In the genomic region with DNA sequence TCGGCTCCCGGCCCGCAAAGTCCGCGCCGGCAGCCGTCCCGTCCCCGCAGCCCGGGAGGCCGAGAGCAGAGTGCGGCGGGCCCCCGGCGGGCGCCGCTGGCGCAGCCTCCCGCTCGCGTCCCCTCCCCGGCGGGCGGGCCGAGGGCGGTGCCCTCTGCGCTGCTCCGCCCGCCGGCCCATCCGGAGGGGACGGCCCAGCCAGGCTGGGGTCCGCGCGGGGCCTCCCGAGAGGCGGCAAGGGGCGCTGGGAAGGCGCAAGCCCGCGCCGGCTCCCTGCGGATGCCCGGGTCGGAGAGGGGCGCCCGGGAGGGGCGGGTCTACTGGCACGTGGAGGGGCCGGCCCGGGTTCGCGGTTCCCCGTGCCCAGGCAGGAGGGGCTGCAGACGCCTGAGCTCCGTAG, we compare ENCODE assay signal across 8 cellular contexts. TPM values are rescaled to one million over a fixed set of nuclear protein-coding genes. Genes with fewer than 3 reads are reported as not detected.
DNase-seq lines count a peak whose midpoint lies in the region; ATAC-seq, FAIRE-seq and TF ChIP-seq lines count a peak whose summit lies in the region.

Gene CLCN2, minus strand, starts transcription at position 74 of the 400 bp plus-strand sequence. CDS start 126 bp downstream, outside the sequence.
Gene POLR2H, plus strand, starts transcription at position 179 of the 400 bp plus-strand sequence. CDS start 1,783 bp downstream, outside the sequence.

- TF ChIP-seq POLR2A in K562 (conservative IDR thresholded peaks at IDR 0.05): no peak

- H3K9me1 ChIP-seq in K562 (ENCODE audit: control insufficient read depth, insufficient read depth, low read length): peaks cover 8% of the 10 kb centered on the region

- H3K4me2 ChIP-seq in SK-N-SH: peak within 1 kb of the TSS; percentile 92
- H3K4me2 ChIP-seq in K562 (ENCODE audit: insufficient read depth, low read length): peak within 1 kb of the TSS; percentile 97
- peak within 1 kb of the TSS; percentile 81 for H3K4me2 ChIP-seq in skeletal muscle satellite cell (ENCODE audit: low read length)

- peaks cover 15% of the 10 kb centered on the region for H3F3A ChIP-seq in SK-N-SH (replicated peaks; ENCODE audit: insufficient read depth)

- POLR2A ChIA-PET in SK-N-SH (lab: Yijun Ruan, JAX): interaction anchor here (0.8 to 2.7 kb wide), 4 partner anchors 15 to 199 kb away, joined by 4 to 14 read pairs (median 10); partner anchors contain the start of gene FAM131A
- POLR2A ChIA-PET in K562 (lab: Yijun Ruan, JAX): interaction anchor here (0.7 to 1.5 kb wide), 5 partner anchors 9 to 58 kb away, joined by 3 to 8 read pairs (median 4); no protein-coding TSS in a partner anchor

- TF ChIP-seq RAD21 in SK-N-SH (IDR thresholded peaks at IDR 0.05; ENCODE audit: low read length): no peak
- TF ChIP-seq RAD21 in K562 (CRISPR knock-in tag; conservative IDR thresholded peaks at IDR 0.05 in 1 of 2, IDR thresholded peaks at IDR 0.05 in 1 of 2): no peak; a peak in 1 of 4 replicates

- H3K4me1 ChIP-seq in SK-N-SH (ENCODE audit: control insufficient read depth in 1 of 2, insufficient read depth in 2 of 2, low read depth in 1 of 2, low read length in 1 of 2): peaks cover 11 to 19% of the 10 kb centered on the region in 2 experiments; a peak in 2 of 4 replicates
- peaks cover 28 to 63% of the 10 kb centered on the region in 2 experiments for H3K4me1 ChIP-seq in K562 (replicated peaks in 1 of 2; ENCODE audit: control insufficient read depth in 2 of 2, insufficient read depth in 2 of 2, low read length in 2 of 2)
- peaks cover 13% of the 10 kb centered on the region for H3K4me1 ChIP-seq in iPS-20b (ENCODE audit: insufficient read depth, low read length)
- H3K4me1 ChIP-seq in skeletal muscle satellite cell (ENCODE audit: control insufficient read depth, insufficient read depth, low read length): peaks cover 25% of the 10 kb centered on the region

- peak within 1 kb of the TSS; percentile 91 to 96 for H3K4me3 ChIP-seq in SK-N-SH (ENCODE audit: low read depth in 2 of 2, low read length in 1 of 2)
- peak within 1 kb of the TSS; percentile 71 for H3K4me3 ChIP-seq in K562
- H3K4me3 ChIP-seq in iPS-20b (ENCODE audit: low read length): peak within 1 kb of the TSS; percentile 96
- H3K4me3 ChIP-seq in skeletal muscle satellite cell (ENCODE audit: low read length): peak within 1 kb of the TSS; percentile 73

- FAIRE-seq in K562 (lab: Jason Lieb, UNC): no peak

- intact Hi-C loops in K562 (cut with micrococcal nuclease): no loop called here

- H3K27ac ChIP-seq in SK-N-SH (ENCODE audit: low read depth in 2 of 2, low read length in 1 of 2) (peak within 1 kb of the TSS; percentile 97 to 99), K562 (ENCODE audit: extremely low read depth, low read depth, low read length) (peak within 1 kb of the TSS; percentile 98), iPS-20b (ENCODE audit: low read length) (no peak within 1 kb of the TSS)

- CTCF ChIA-PET in SK-N-SH (lab: Yijun Ruan, JAX) (interaction anchor here (0.8 to 1.9 kb wide), 8 partner anchors 8 to 152 kb away, joined by 3 to 9 read pairs (median 3); no protein-coding TSS in a partner anchor), K562 (lab: Yijun Ruan, JAX; ENCODE audit: low intra/inter-chr PET ratio) (no interaction called here)

- 3% methylated on average over 6 of the region's 56 CpGs for WGBS in SK-N-SH (ENCODE audit: low lambda C conversion rate)
- under 1% methylated on average over 26 of the region's 56 CpGs for WGBS in K562 (ENCODE audit: insufficient coverage, low coverage, missing lambda C conversion rate)

- no peaks in the 10 kb centered on the region for H3K9me2 ChIP-seq in SK-N-SH

- peak; percentile 50 for DNase-seq in COLO668 (lab: John Stamatoyannopoulos, UW; ENCODE audit: unreplicated experiment)
- DNase-seq in HT1080 (ENCODE audit: low read depth): peak; percentile 78
- DNase-seq in SK-N-SH: peak; percentile 89
- DNase-seq in K562 (ENCODE audit: extremely low read depth in 1 of 4, low spot score in 3 of 4): peak; percentile 67 to 82 (median 78)
- DNase-seq in A172 (ENCODE audit: low spot score): no peak

- TF ChIP-seq EP300 in SK-N-SH (IDR thresholded peaks at IDR 0.05; ENCODE audit: borderline replicate concordance in 1 of 2, low read depth in 1 of 2, low read length in 1 of 2): no peak
- TF ChIP-seq EP300 in K562 (IDR thresholded peaks at IDR 0.05; ENCODE audit: low read length): no peak

- H3K9me3 ChIP-seq in SK-N-SH (no peaks in the 10 kb centered on the region), K562 (replicated peaks; ENCODE audit: control insufficient read depth, insufficient read depth, low read depth, low read length) (no peaks in the 10 kb centered on the region), iPS-20b (ENCODE audit: insufficient read depth, low read depth, low read length) (no peaks in the 10 kb centered on the region), skeletal muscle satellite cell (replicated peaks; ENCODE audit: low read length) (no peaks in the 10 kb centered on the region)

- H3K27me3 ChIP-seq in SK-N-SH (ENCODE audit: insufficient read depth): no peaks in the 10 kb centered on the region
- no peaks in the 10 kb centered on the region for H3K27me3 ChIP-seq in K562 (ENCODE audit: control insufficient read depth in 2 of 2, insufficient read depth in 2 of 2, low read length in 2 of 2)
- H3K27me3 ChIP-seq in iPS-20b (ENCODE audit: insufficient read depth, low read length): peaks cover 13% of the 10 kb centered on the region
- no peaks in the 10 kb centered on the region for H3K27me3 ChIP-seq in skeletal muscle satellite cell (ENCODE audit: control insufficient read depth, insufficient read depth, low read length)

- peak within 1 kb of the TSS; percentile 99 for H3K9ac ChIP-seq in SK-N-SH
- H3K9ac ChIP-seq in K562 (ENCODE audit: insufficient read depth in 1 of 2, low read depth in 2 of 2, low read length in 2 of 2): peak within 1 kb of the TSS; percentile 88 to 95
- peak within 1 kb of the TSS; percentile 96 for H3K9ac ChIP-seq in iPS-20b (ENCODE audit: low read depth, low read length)
- peak within 1 kb of the TSS; percentile 98 for H3K9ac ChIP-seq in skeletal muscle satellite cell (ENCODE audit: low read depth, low read length)

- TF ChIP-seq CTCF in SK-N-SH (IDR thresholded peaks at IDR 0.05) (no peak), K562 (IDR thresholded peaks at IDR 0.05 in 2 of 3, conservative IDR thresholded peaks at IDR 0.05 in 1 of 3; ENCODE audit: insufficient read depth in 2 of 3, low read depth in 1 of 3, low read length in 3 of 3) (no peak)

- peaks cover 17 to 22% of the 10 kb centered on the region in 2 experiments for H3K36me3 ChIP-seq in SK-N-SH (replicated peaks in 1 of 2; ENCODE audit: control insufficient read depth in 1 of 2, insufficient read depth in 2 of 2, low read length in 1 of 2)
- H3K36me3 ChIP-seq in K562 (ENCODE audit: control insufficient read depth, insufficient read depth, low read length): peaks cover 46% of the 10 kb centered on the region
- H3K36me3 ChIP-seq in iPS-20b (ENCODE audit: insufficient read depth, low read depth, low read length): peaks cover 33% of the 10 kb centered on the region
- peaks cover under 1% of the 10 kb centered on the region for H3K36me3 ChIP-seq in skeletal muscle satellite cell (ENCODE audit: insufficient read depth, low read length)

- ATAC-seq in GM19397 (IDR thresholded peaks at IDR 0.05; ENCODE audit: unreplicated experiment): peak; percentile 42
- ATAC-seq in K562: peak; percentile 72

- in situ Hi-C loops in K562 (cut with MboI): no loop called here

- H4K20me1 ChIP-seq in SK-N-SH (ENCODE audit: insufficient read depth): peaks cover 15% of the 10 kb centered on the region; the same call in 1 of the 2 replicates
- H4K20me1 ChIP-seq in K562 (replicated peaks; ENCODE audit: control insufficient read depth, insufficient read depth, low read length): no peaks in the 10 kb centered on the region

- BruUV-seq in K562 (replicated peaks; lab: Mats Ljungman, UMichigan): no TSS peak

- H2AFZ ChIP-seq in SK-N-SH (ENCODE audit: low read depth) (peak within 1 kb of the TSS; percentile 77), K562 (ENCODE audit: low read depth, low read length) (peak within 1 kb of the TSS; percentile 85)

- H3K79me2 ChIP-seq in SK-N-SH (ENCODE audit: insufficient read depth) (peaks cover 46% of the 10 kb centered on the region), K562 (ENCODE audit: control insufficient read depth, insufficient read depth, low read length) (peaks cover 56% of the 10 kb centered on the region)

RNA-seq across cellular contexts. Expression of gene CLCN2, which starts in this region (rescaled TPM):
- 13.9 and 21.1 TPM in 2 replicates for total RNA-seq in HT1080 (2014; rRNA removed; shearing (Covaris generic))
- 6.2 and 7.1 TPM in 2 replicates for polyA plus RNA-seq in HT1080 (2015; cell fraction: cytosol; rRNA removed)
- polyA plus RNA-seq in HT1080 (2015; cell fraction: nucleus; rRNA removed): 27.3 and 34.5 TPM in 2 replicates
- polyA plus RNA-seq in SK-N-SH (2012; rRNA removed) (8.6 and 9.1 TPM in 2 replicates), K562 (2011; rRNA removed) (5.7 and 10.9 TPM in 2 replicates), K562 (2014; fragmentation: Illumina TruSeq; extraction: Trizol) (9.4 and 10.2 TPM in 2 replicates), K562 (2014; fragmentation: Nextera tagmentation; extraction: Ambion mirVana) (under 1 TPM; 0.10 to 0.39 TPM), K562 (2014; rRNA removed) (12.8 and 14.4 TPM in 2 replicates)
- 2.8 and 3.9 TPM in 2 replicates for polyA plus RNA-seq in SK-N-SH (2012; cell fraction: cytosol; rRNA removed)
- polyA plus RNA-seq in SK-N-SH (2012; cell fraction: nucleus; rRNA removed): 38.1 TPM in 2 replicates
- total RNA-seq in K562 (2011; cell fraction: chromatin; rRNA removed; ENCODE audit: low replicate concordance): 48.8 and 135 TPM in 2 replicates
- 68.7 and 80.4 TPM in 2 replicates for total RNA-seq in K562 (2011; cell fraction: nucleolus; rRNA removed)
- total RNA-seq in K562 (2011; cell fraction: nucleoplasm; rRNA removed): 60.3 and 66.2 TPM in 2 replicates
- total RNA-seq in K562 (2014; rRNA removed) (8.9 and 12.9 TPM in 2 replicates), K562 (2014; rRNA removed; fragmentation: Illumina TruSeq; extraction: Trizol) (4.1 and 5.2 TPM in 2 replicates), K562 (2015; rRNA removed; fragmentation: Illumina TruSeq; extraction: Trizol) (6.9 TPM in 2 replicates), K562 (2021) (13.5 and 14.0 TPM in 2 replicates)
- 5.9 and 9.1 TPM in 2 replicates for polyA plus RNA-seq in K562 (2011; cell fraction: cytosol; rRNA removed)
- polyA plus RNA-seq in K562 (2011; cell fraction: nucleus; rRNA removed): 58.7 and 74.2 TPM in 2 replicates
- 9.7 and 11.6 TPM in 2 replicates for polyA plus RNA-seq in K562 (2012)
- 7.4 and 9.0 TPM in 2 replicates for polyA minus RNA-seq in K562 (2011; rRNA and poly(A)+ RNA removed)
- 6.6 and 7.6 TPM in 2 replicates for polyA minus RNA-seq in K562 (2011; cell fraction: cytosol; rRNA and poly(A)+ RNA removed)
- 30.6 and 37.0 TPM in 2 replicates for polyA minus RNA-seq in K562 (2011; cell fraction: nucleus; rRNA and poly(A)+ RNA removed)
- total RNA-seq in skeletal muscle satellite cell (2012; rRNA removed): 4.4 and 5.3 TPM in 2 replicates
- total RNA-seq in A172 (2014; rRNA removed; shearing (Covaris generic)): 3.0 and 8.8 TPM in 2 replicates

RNA-seq across cellular contexts. Expression of gene POLR2H, which starts in this region (rescaled TPM):
- total RNA-seq in HT1080 (2014; rRNA removed; shearing (Covaris generic)): 327 and 330 TPM in 2 replicates
- polyA plus RNA-seq in HT1080 (2015; cell fraction: cytosol; rRNA removed): 326 and 401 TPM in 2 replicates
- 386 and 402 TPM in 2 replicates for polyA plus RNA-seq in HT1080 (2015; cell fraction: nucleus; rRNA removed)
- polyA plus RNA-seq in SK-N-SH (2012; rRNA removed): 206 and 258 TPM in 2 replicates
- polyA plus RNA-seq in SK-N-SH (2012; cell fraction: cytosol; rRNA removed): 216 and 239 TPM in 2 replicates
- polyA plus RNA-seq in SK-N-SH (2012; cell fraction: nucleus; rRNA removed): 457 and 484 TPM in 2 replicates
- 300 and 317 TPM in 2 replicates for total RNA-seq in K562 (2011; cell fraction: chromatin; rRNA removed; ENCODE audit: low replicate concordance)
- total RNA-seq in K562 (2011; cell fraction: nucleolus; rRNA removed): 170 and 180 TPM in 2 replicates
- 229 and 244 TPM in 2 replicates for total RNA-seq in K562 (2011; cell fraction: nucleoplasm; rRNA removed)
- 128 and 149 TPM in 2 replicates for total RNA-seq in K562 (2014; rRNA removed)
- total RNA-seq in K562 (2014; rRNA removed; fragmentation: Illumina TruSeq; extraction: Trizol): 160 and 175 TPM in 2 replicates
- total RNA-seq in K562 (2015; rRNA removed; fragmentation: Illumina TruSeq; extraction: Trizol): 145 and 147 TPM in 2 replicates
- 134 and 135 TPM in 2 replicates for total RNA-seq in K562 (2021)
- 289 and 319 TPM in 2 replicates for polyA plus RNA-seq in K562 (2011; rRNA removed)
- polyA plus RNA-seq in K562 (2011; cell fraction: cytosol; rRNA removed): 191 and 459 TPM in 2 replicates
- polyA plus RNA-seq in K562 (2011; cell fraction: nucleus; rRNA removed): 324 and 334 TPM in 2 replicates
- polyA plus RNA-seq in K562 (2012): 100 and 156 TPM in 2 replicates
- 220 and 222 TPM in 2 replicates for polyA plus RNA-seq in K562 (2014; fragmentation: Illumina TruSeq; extraction: Trizol)
- 100 to 1,000 TPM; 502 to 512 TPM for polyA plus RNA-seq in K562 (2014; fragmentation: Nextera tagmentation; extraction: Ambion mirVana)
- 245 and 256 TPM in 2 replicates for polyA plus RNA-seq in K562 (2014; rRNA removed)
- 167 and 184 TPM in 2 replicates for polyA minus RNA-seq in K562 (2011; rRNA and poly(A)+ RNA removed)
- polyA minus RNA-seq in K562 (2011; cell fraction: cytosol; rRNA and poly(A)+ RNA removed): 56.9 and 60.7 TPM in 2 replicates
- polyA minus RNA-seq in K562 (2011; cell fraction: nucleus; rRNA and poly(A)+ RNA removed): 51.2 and 86.4 TPM in 2 replicates
- 107 and 163 TPM in 2 replicates for total RNA-seq in skeletal muscle satellite cell (2012; rRNA removed)
- 182 and 190 TPM in 2 replicates for total RNA-seq in A172 (2014; rRNA removed; shearing (Covaris generic))
